1 cellular context compared by ENCODE assay signal in genomic region chr17:47850692-47851573, GRCh38.
TF ChIP-seq lines count a peak whose summit lies in the region.

Gene SP6, minus strand, starts transcription at chr17:47851163. Its CDS starts 2,734 bp downstream, at chr17:47848429.

TF ChIP-seq in HepG2, 621 proteins besides CTCF, POLR2A, EP300 and RAD21 (continued from another document and continues in another):
- TF ChIP-seq RERE (CRISPR knock-in tag; IDR thresholded peaks at IDR 0.05; ENCODE audit: low read depth) (no peak; the same call in 1 of the 2 replicates), ZBTB40 (IDR thresholded peaks at IDR 0.05) (no peak), ZBTB40 (CRISPR knock-in tag; IDR thresholded peaks at IDR 0.05) (peak; percentile 27), ZNF276 (CRISPR knock-in tag; IDR thresholded peaks at IDR 0.05; ENCODE audit: low read depth) (no peak), NR2C2 (CRISPR knock-in tag; IDR thresholded peaks at IDR 0.05; ENCODE audit: borderline replicate concordance) (0 out of 2 replicates have a peak, but pooled peaks have one; percentile 42), ARID2 (CRISPR knock-in tag; IDR thresholded peaks at IDR 0.05; ENCODE audit: borderline replicate concordance) (peak; percentile 62; the same call in 1 of the 2 replicates), DDIT3 (CRISPR knock-in tag; IDR thresholded peaks at IDR 0.05) (no peak), ZNF574 (CRISPR knock-in tag; IDR thresholded peaks at IDR 0.05) (peak; percentile 75), RFXAP (CRISPR knock-in tag; IDR thresholded peaks at IDR 0.05; ENCODE audit: borderline replicate concordance) (peak; percentile 57; the same call in 1 of the 2 replicates), ZNF318 (CRISPR knock-in tag; IDR thresholded peaks at IDR 0.05) (no peak), NKX3-1 (CRISPR knock-in tag; IDR thresholded peaks at IDR 0.05) (no peak), XBP1 (CRISPR knock-in tag; IDR thresholded peaks at IDR 0.05) (no peak), ZSCAN9 (CRISPR knock-in tag; IDR thresholded peaks at IDR 0.05; ENCODE audit: borderline replicate concordance) (peak; percentile 44; the same call in 1 of the 2 replicates), ZNF792 (CRISPR knock-in tag; IDR thresholded peaks at IDR 0.05) (peak; percentile 81), NR2F6 (IDR thresholded peaks at IDR 0.05) (no peak), NR2F6 (CRISPR knock-in tag; IDR thresholded peaks at IDR 0.05) (peak; percentile 45; the same call in 1 of the 2 replicates), ZFP82 (CRISPR knock-in tag; IDR thresholded peaks at IDR 0.05; ENCODE audit: borderline replicate concordance) (no peak; the same call in none of the 2 replicates)
